Comparison of ENCODE assay signal across 9 cellular contexts in genomic region chr2:43269706-43270105, GRCh38. TPM values are rescaled to one million over a fixed set of nuclear protein-coding genes. Genes with fewer than 3 reads are reported as not detected.
DNase-seq lines count a peak whose midpoint lies in the region; ATAC-seq and TF ChIP-seq lines count a peak whose summit lies in the region.
"Had no signal": no experiment of that assay in that cellular context is flagged by ENCODE, and none has a peak within 500 bp of the region (broad histone marks: within the 10 kb centered on the region; RNA-seq: fewer than 3 reads in every experiment).

No MANE protein-coding gene starts in this region.

- DNase-seq in GM13977 (ENCODE audit: low spot score) (peak; percentile 31), heart left ventricle (peak; percentile 43 to 89 (median 73)), smooth muscle cell (lab: John Stamatoyannopoulos, UW; ENCODE audit: unreplicated experiment) (no peak), SIG-M5 (lab: John Stamatoyannopoulos, UW) (no peak), progenitor cell of endocrine pancreas (ENCODE audit: low spot score, unreplicated experiment) (no peak)
- DNase-seq: effector memory CD4-positive, alpha-beta T cell had no signal

- 7 to 11% (median 9%) methylated on average over 3 of the region's 3 CpGs for WGBS in heart left ventricle, 4 donors
- 22% methylated on average over 3 of the region's 3 CpGs for WGBS in smooth muscle cell (ENCODE audit: low lambda C conversion rate)

- H3K9me3 Mint-ChIP-seq in activated T-helper 17 cell treated with anti-CD3 and anti-CD28 coated beads, Interleukin-2, amount 50 U/mL, for 72 hours = no peaks in the 10 kb centered on the region
- no peaks in the 10 kb centered on the region for H3K9me3 Mint-ChIP-seq in progenitor cell of endocrine pancreas (ENCODE audit: low read depth)

- H3K4me1 ChIP-seq in heart left ventricle (peaks cover 18 to 73% (median 51%) of the 10 kb centered on the region in 12 donors), smooth muscle cell (ENCODE audit: low read depth) (peaks cover 31% of the 10 kb centered on the region)

- H3K4me3 ChIP-seq in heart left ventricle = no peak overlapping the region
- H3K4me3 ChIP-seq in smooth muscle cell = no peak overlapping the region

- intact Hi-C loops in heart left ventricle (cut with DNase I) = loop anchor here in 4 of 10 donors (5.0 kb wide), 3 partner anchors 58 to 78 kb away; no protein-coding TSS in a partner anchor

- H3K27ac ChIP-seq in heart left ventricle (peak overlapping the region; percentile 63 to 90 (median 78)), smooth muscle cell (ENCODE audit: low read depth) (peak overlapping the region; percentile 88)

- H3K4me2 ChIP-seq in smooth muscle cell = peak overlapping the region; percentile 69

- H3K27ac Mint-ChIP-seq in activated T-helper 17 cell treated with anti-CD3 and anti-CD28 coated beads, Interleukin-2, amount 50 U/mL, for 72 hours = peak overlapping the region; percentile 80
- no peak overlapping the region for H3K27ac Mint-ChIP-seq in progenitor cell of endocrine pancreas

- no peak overlapping the region for H3K4me3 Mint-ChIP-seq in activated T-helper 17 cell treated with anti-CD3 and anti-CD28 coated beads, Interleukin-2, amount 50 U/mL, for 72 hours
- H3K4me3 Mint-ChIP-seq in progenitor cell of endocrine pancreas (ENCODE audit: low read depth) = no peak overlapping the region

- no peak for TF ChIP-seq POLR2A in heart left ventricle (IDR thresholded peaks at IDR 0.05)

- H3K27me3 Mint-ChIP-seq in activated T-helper 17 cell treated with anti-CD3 and anti-CD28 coated beads, Interleukin-2, amount 50 U/mL, for 72 hours = no peaks in the 10 kb centered on the region
- no peaks in the 10 kb centered on the region for H3K27me3 Mint-ChIP-seq in progenitor cell of endocrine pancreas

- ATAC-seq in activated T-helper 17 cell treated with anti-CD3 and anti-CD28 coated beads, Interleukin-2, amount 50 U/mL, for 72 hours (replicated peaks) = peak; percentile 60
- ATAC-seq in heart left ventricle = peak; percentile 84 to 89 (median 88)
- no peak for ATAC-seq in GM18517 (IDR thresholded peaks at IDR 0.05; ENCODE audit: unreplicated experiment)
- no peak for ATAC-seq in HG03521 (IDR thresholded peaks at IDR 0.05; ENCODE audit: unreplicated experiment)

- in situ Hi-C loops in GM13977 (cut with MboI; ENCODE audit: low pct_unique_long_range_greater_than_20kb, low sequenced_read_pairs, unreplicated experiment) = no loop called here

- no peaks in the 10 kb centered on the region for H3K79me2 ChIP-seq in smooth muscle cell (ENCODE audit: low read depth)

- H4K20me1 ChIP-seq in smooth muscle cell (ENCODE audit: low read depth) = no peaks in the 10 kb centered on the region

- H3K27me3 ChIP-seq in heart left ventricle (no peaks in the 10 kb centered on the region), smooth muscle cell (ENCODE audit: low read depth) (no peaks in the 10 kb centered on the region)

- TF ChIP-seq CTCF in GM13977 (IDR thresholded peaks at IDR 0.05; ENCODE audit: extremely low read depth, insufficient read depth, missing control alignments) = no peak
- TF ChIP-seq CTCF in heart left ventricle (IDR thresholded peaks at IDR 0.05) = no peak
- no peak for TF ChIP-seq CTCF in smooth muscle cell (IDR thresholded peaks at IDR 0.05; ENCODE audit: borderline replicate concordance, insufficient read depth, poor library complexity, severe bottlenecking)
- TF ChIP-seq CTCF in progenitor cell of endocrine pancreas (IDR thresholded peaks at IDR 0.05; ENCODE audit: unreplicated experiment) = no peak

- H2AFZ ChIP-seq in smooth muscle cell (ENCODE audit: low read depth) = no peak overlapping the region

- H3K9me3 ChIP-seq in heart left ventricle (no peaks in the 10 kb centered on the region), smooth muscle cell (replicated peaks; ENCODE audit: low read depth) (no peaks in the 10 kb centered on the region)

- peak overlapping the region; percentile 51 for H3K9ac ChIP-seq in smooth muscle cell (ENCODE audit: low read depth)

- H3K36me3 Mint-ChIP-seq in activated T-helper 17 cell treated with anti-CD3 and anti-CD28 coated beads, Interleukin-2, amount 50 U/mL, for 72 hours (ENCODE audit: low read depth) = peaks cover 50% of the 10 kb centered on the region
- H3K36me3 Mint-ChIP-seq in progenitor cell of endocrine pancreas (ENCODE audit: insufficient read depth) = peaks cover 1% of the 10 kb centered on the region

- H3K4me1 Mint-ChIP-seq in activated T-helper 17 cell treated with anti-CD3 and anti-CD28 coated beads, Interleukin-2, amount 50 U/mL, for 72 hours = peaks cover 23% of the 10 kb centered on the region
- H3K4me1 Mint-ChIP-seq in progenitor cell of endocrine pancreas (ENCODE audit: low read depth) = peaks cover 8% of the 10 kb centered on the region

- H3K36me3 ChIP-seq in heart left ventricle (no peaks in the 10 kb centered on the region), smooth muscle cell (ENCODE audit: low read depth) (no peaks in the 10 kb centered on the region)

- peaks cover 35% of the 10 kb centered on the region for H3F3A ChIP-seq in smooth muscle cell (ENCODE audit: low read depth)

RNA-seq across cellular contexts. Expression of gene ZFP36L2, which starts 43.3 kb away (rescaled TPM):
- 100 to 1,000 TPM in 1 of 2 donors, 10 to 100 TPM in 1; 57.8 to 185 TPM for total RNA-seq in activated T-helper 17 cell treated with anti-CD3 and anti-CD28 coated beads, Interleukin-2, amount 50 U/mL, for 72 hours
- total RNA-seq in heart left ventricle = 10 to 100 TPM; 28.8 to 94.4 (median 44.9) TPM
- polyA plus RNA-seq in heart left ventricle = 10 to 100 TPM; 29.2 to 29.5 TPM
- total RNA-seq in smooth muscle cell = 7.1 and 8.2 TPM in 2 replicates
- 25.8 and 29.4 TPM in 2 replicates for polyA plus RNA-seq in smooth muscle cell
- 213 and 222 TPM in 2 replicates for total RNA-seq in progenitor cell of endocrine pancreas

Comparison
In these comparisons a context has a peak if more than half of its experiments do, and no peak if none do; other contexts are left out.
1. DNase-seq: peak in GM13977 (single experiment) and heart left ventricle (5 of 5); none in smooth muscle cell (single experiment), SIG-M5 (single experiment) and progenitor cell of endocrine pancreas (single experiment).
2. ATAC-seq: peak in activated T-helper 17 cell treated with anti-CD3 and anti-CD28 coated beads, Interleukin-2, amount 50 U/mL, for 72 hours (single experiment) and heart left ventricle (4 of 4); none in GM18517 (single experiment) and HG03521 (single experiment).